ENCODE assay signal across 21 cellular contexts in genomic region chr2:70471129-70471528, GRCh38.
DNase-seq lines count a peak whose midpoint lies in the region; ATAC-seq lines count a peak whose summit lies in the region.
"Had no signal": no experiment of that assay in that cellular context is flagged by ENCODE, and none has a peak within 500 bp of the region (broad histone marks: within the 10 kb centered on the region; RNA-seq: fewer than 3 reads in every experiment).

No MANE protein-coding gene starts in this region.

- H3K4me1 Mint-ChIP-seq in activated naive CD4-positive, alpha-beta T cell treated with anti-CD3 and anti-CD28 coated beads, Interleukin-2, amount 50 U/mL, for 24 hours = peaks cover 61% of the 10 kb centered on the region
- H3K4me1 Mint-ChIP-seq in stimulated activated naive B cell treated with anti-CD40 and anti-IgM and Interleukin-4, amounts not matched to agents 10 μg/mL and 1 μg/mL and 100 μg/mL, for 72 hours = peaks cover 28 to 51% of the 10 kb centered on the region in 2 donors
- H3K4me1 Mint-ChIP-seq: brain had no signal

- no peaks in the 10 kb centered on the region for H3K27me3 Mint-ChIP-seq in activated naive CD4-positive, alpha-beta T cell treated with anti-CD3 and anti-CD28 coated beads, Interleukin-2, amount 50 U/mL, for 24 hours
- H3K27me3 Mint-ChIP-seq in stimulated activated naive B cell treated with anti-CD40 and anti-IgM and Interleukin-4, amounts not matched to agents 10 μg/mL and 1 μg/mL and 100 μg/mL, for 72 hours = peaks cover 0 to 14% of the 10 kb centered on the region in 2 donors
- H3K27me3 Mint-ChIP-seq: activated CD8-positive, alpha-beta T cell treated with anti-CD3 and anti-CD28 coated beads for 36 hours had no signal

- H3K27ac Mint-ChIP-seq in activated naive CD4-positive, alpha-beta T cell treated with anti-CD3 and anti-CD28 coated beads, Interleukin-2, amount 50 U/mL, for 24 hours = no peak overlapping the region
- H3K27ac Mint-ChIP-seq in stimulated activated naive B cell treated with anti-CD40 and anti-IgM and Interleukin-4, amounts not matched to agents 10 μg/mL and 1 μg/mL and 100 μg/mL, for 72 hours = no peak overlapping the region
- H3K27ac Mint-ChIP-seq: activated CD8-positive, alpha-beta T cell treated with anti-CD3 and anti-CD28 coated beads for 36 hours; activated naive CD8-positive, alpha-beta T cell treated with anti-CD3 and anti-CD28 coated beads, Interleukin-2, amount 10 ng/mL, durations not matched to agents 7 days and 5 days; brain; nephron progenitor cell; stimulated activated effector memory CD8-positive, alpha-beta T cell treated with anti-CD3 and anti-CD28 coated beads, Interleukin-12 subunit alpha, Interleukin-12 subunit beta, amount 100 ng/mL, for 72 hours had no signal

- no peaks in the 10 kb centered on the region for H3K9me3 Mint-ChIP-seq in activated naive CD4-positive, alpha-beta T cell treated with anti-CD3 and anti-CD28 coated beads, Interleukin-2, amount 50 U/mL, for 24 hours
- peaks cover 0 to 2% of the 10 kb centered on the region in 2 donors for H3K9me3 Mint-ChIP-seq in stimulated activated naive B cell treated with anti-CD40 and anti-IgM and Interleukin-4, amounts not matched to agents 10 μg/mL and 1 μg/mL and 100 μg/mL, for 72 hours
- H3K9me3 Mint-ChIP-seq: activated CD8-positive, alpha-beta T cell treated with anti-CD3 and anti-CD28 coated beads for 36 hours; activated naive CD8-positive, alpha-beta T cell treated with anti-CD3 and anti-CD28 coated beads, Interleukin-2, amount 10 ng/mL, durations not matched to agents 7 days and 5 days; brain; nephron progenitor cell; stimulated activated effector memory CD8-positive, alpha-beta T cell treated with anti-CD3 and anti-CD28 coated beads, Interleukin-12 subunit alpha, Interleukin-12 subunit beta, amount 100 ng/mL, for 72 hours had no signal

- ATAC-seq in left lobe of liver (peak; percentile 26), HG02678 (IDR thresholded peaks at IDR 0.05; ENCODE audit: unreplicated experiment) (no peak)
- peak; percentile 26 to 39 for ATAC-seq in stimulated activated naive B cell treated with anti-CD40 and anti-IgM and Interleukin-4, amounts not matched to agents 10 μg/mL and 1 μg/mL and 100 μg/mL, for 72 hours (replicated peaks)
- ATAC-seq: activated CD8-positive, alpha-beta T cell treated with anti-CD3 and anti-CD28 coated beads for 36 hours; stimulated activated effector memory CD8-positive, alpha-beta T cell treated with anti-CD3 and anti-CD28 coated beads, Interleukin-12 subunit alpha, Interleukin-12 subunit beta, amount 100 ng/mL, for 72 hours had no signal

- H3K36me3 Mint-ChIP-seq in activated naive CD4-positive, alpha-beta T cell treated with anti-CD3 and anti-CD28 coated beads, Interleukin-2, amount 50 U/mL, for 24 hours = no peaks in the 10 kb centered on the region
- H3K36me3 Mint-ChIP-seq in stimulated activated naive B cell treated with anti-CD40 and anti-IgM and Interleukin-4, amounts not matched to agents 10 μg/mL and 1 μg/mL and 100 μg/mL, for 72 hours = no peaks in the 10 kb centered on the region
- H3K36me3 Mint-ChIP-seq: brain; CD4-positive, CD25-positive, alpha-beta regulatory T cell; stimulated activated effector memory CD8-positive, alpha-beta T cell treated with anti-CD3 and anti-CD28 coated beads, Interleukin-12 subunit alpha, Interleukin-12 subunit beta, amount 100 ng/mL, for 72 hours had no signal

- H3K4me3 Mint-ChIP-seq in activated naive CD4-positive, alpha-beta T cell treated with anti-CD3 and anti-CD28 coated beads, Interleukin-2, amount 50 U/mL, for 24 hours = peak overlapping the region; percentile 8
- H3K4me3 Mint-ChIP-seq in stimulated activated naive B cell treated with anti-CD40 and anti-IgM and Interleukin-4, amounts not matched to agents 10 μg/mL and 1 μg/mL and 100 μg/mL, for 72 hours = no peak overlapping the region
- H3K4me3 Mint-ChIP-seq: activated CD8-positive, alpha-beta T cell treated with anti-CD3 and anti-CD28 coated beads for 36 hours; activated naive CD8-positive, alpha-beta T cell treated with anti-CD3 and anti-CD28 coated beads, Interleukin-2, amount 10 ng/mL, durations not matched to agents 7 days and 5 days; brain; CD4-positive, CD25-positive, alpha-beta regulatory T cell; nephron progenitor cell; stimulated activated effector memory CD8-positive, alpha-beta T cell treated with anti-CD3 and anti-CD28 coated beads, Interleukin-12 subunit alpha, Interleukin-12 subunit beta, amount 100 ng/mL, for 72 hours had no signal

- no peak for DNase-seq in activated naive CD4-positive, alpha-beta T cell treated with Interleukin-2 at 50 U/mL for 16 hours
- DNase-seq in SKM-1 treated with dmso at 0.1 percent for 144 hours (lab: John Stamatoyannopoulos, UW; ENCODE audit: unreplicated experiment) (peak; percentile 47), left lobe of liver (ENCODE audit: low spot score) (no peak), NCI-H2196 (lab: John Stamatoyannopoulos, UW; ENCODE audit: unreplicated experiment) (no peak), NCI-H1694 (lab: John Stamatoyannopoulos, UW) (no peak)
- DNase-seq in stimulated activated naive B cell treated with anti-CD40 and anti-IgM and Interleukin-4, amounts not matched to agents 10 μg/mL and 1 μg/mL and 100 μg/mL, for 72 hours = no peak
- DNase-seq: activated CD8-positive, alpha-beta T cell treated with anti-CD3 and anti-CD28 coated beads for 36 hours; activated naive CD8-positive, alpha-beta T cell treated with anti-CD3 and anti-CD28 coated beads, Interleukin-2, amount 10 ng/mL, durations not matched to agents 7 days and 5 days; activated T-cell treated with anti-CD3 and anti-CD28 coated beads, Interleukin-2, amount 50 U/mL, for 48 hours; CD4-positive, CD25-positive, alpha-beta regulatory T cell; cortex of kidney; mammary epithelial cell; NCI-H1417 treated with DMSO at 0.1 percent for 48 hours; NCI-H2171 treated with DMSO at 0.1 percent for 48 hours; nephron progenitor cell; thyroid gland; WERI-Rb-1 had no signal
